14 cellular contexts compared by ENCODE assay signal in the genomic region with DNA sequence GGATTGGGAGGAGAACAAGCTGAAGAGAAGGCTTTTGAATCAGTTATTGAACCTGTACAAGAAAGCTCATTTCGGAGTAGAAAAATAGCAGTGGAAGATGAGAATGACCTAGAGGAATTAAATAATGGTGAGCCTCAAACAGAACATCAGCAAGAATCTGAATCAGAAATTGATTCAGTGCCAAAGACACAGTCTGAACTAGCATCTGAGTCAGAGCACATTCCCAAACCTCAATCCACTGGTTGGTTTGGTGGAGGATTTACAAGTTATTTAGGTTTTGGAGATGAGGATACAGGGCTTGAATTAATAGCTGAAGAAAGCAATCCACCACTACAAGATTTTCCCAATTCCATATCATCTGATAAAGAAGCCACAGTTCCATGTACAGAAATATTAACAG. TPM values are rescaled to one million over a fixed set of nuclear protein-coding genes. Genes with fewer than 3 reads are reported as not detected.
DNase-seq lines count a peak whose midpoint lies in the region; ATAC-seq and TF ChIP-seq lines count a peak whose summit lies in the region.
"Had no signal": no experiment of that assay in that cellular context is flagged by ENCODE, and none has a peak within 500 bp of the region (broad histone marks: within the 10 kb centered on the region; RNA-seq: fewer than 3 reads in every experiment).

No MANE protein-coding gene starts in this region.

- H3K9ac ChIP-seq in Karpas-422 (ENCODE audit: low read length): no peak overlapping the region
- H3K9ac ChIP-seq: KMS-11 had no signal

- CTCF ChIA-PET in BJ (lab: Yijun Ruan, JAX): interaction anchor here (1.0 kb wide), 1 partner anchor 15 kb away, joined by 4 read pairs; no protein-coding TSS in a partner anchor

- TF ChIP-seq CTCF in BJ (IDR thresholded peaks at IDR 0.05; ENCODE audit: insufficient read depth, low read depth, low read length) (no peak), choroid plexus epithelial cell (conservative IDR thresholded peaks at IDR 0.05; ENCODE audit: low read depth, low read length) (no peak)

- no peaks in the 10 kb centered on the region for H3K79me2 ChIP-seq in Karpas-422 (ENCODE audit: low read length)

- no peaks in the 10 kb centered on the region for H3K4me1 ChIP-seq in Karpas-422 (ENCODE audit: low read length)
- H3K4me1 ChIP-seq: left lung had no signal

- H3K4me3 ChIP-seq in BJ (ENCODE audit: low read depth, low read length) (no peak overlapping the region), Karpas-422 (ENCODE audit: low read length) (no peak overlapping the region), choroid plexus epithelial cell (ENCODE audit: low read depth, low read length) (no peak overlapping the region)
- H3K4me3 ChIP-seq: left lung had no signal

- H3K36me3 ChIP-seq in BJ (ENCODE audit: control insufficient read depth, insufficient read depth, low read length) (no peaks in the 10 kb centered on the region), Karpas-422 (ENCODE audit: insufficient read depth, low read length) (no peaks in the 10 kb centered on the region)
- H3K36me3 ChIP-seq: left lung had no signal

- H3K9me3 ChIP-seq in Karpas-422 (ENCODE audit: low read length): no peaks in the 10 kb centered on the region
- H3K9me3 ChIP-seq: left lung had no signal

- peak overlapping the region; percentile 5; the same call in 1 of the 2 replicates for H2AFZ ChIP-seq in Karpas-422 (ENCODE audit: low read length)

- no peak for ATAC-seq in HG03196 (IDR thresholded peaks at IDR 0.05; ENCODE audit: unreplicated experiment)
- ATAC-seq in HG03139 (IDR thresholded peaks at IDR 0.05; ENCODE audit: unreplicated experiment): no peak
- ATAC-seq: left lung, natural killer cell had no signal

- POLR2A ChIA-PET in BJ (lab: Charles Lee): interaction anchor here (0.6 kb wide), 1 partner anchor 21 kb away, joined by 3 read pairs; no protein-coding TSS in a partner anchor

- no peaks in the 10 kb centered on the region for H3K27me3 ChIP-seq in BJ (ENCODE audit: control insufficient read depth, insufficient read depth, low read length)
- H3K27me3 ChIP-seq in Karpas-422 (ENCODE audit: low read length): no peaks in the 10 kb centered on the region
- H3K27me3 ChIP-seq: left lung had no signal

- no peaks in the 10 kb centered on the region for H3K9me2 ChIP-seq in Karpas-422 (replicated peaks; ENCODE audit: insufficient read depth, low read length)

- no peak overlapping the region for H3K27ac ChIP-seq in Karpas-422 (ENCODE audit: low read length)
- H3K27ac ChIP-seq: KMS-11, left lung, VCaP had no signal

- DNase-seq in BJ (ENCODE audit: low read depth) (peak; percentile 45), Karpas-422 (no peak), choroid plexus epithelial cell (ENCODE audit: low read depth) (peak; percentile 90), kidney tubule cell (ENCODE audit: low spot score) (peak; percentile 72), NCI-H1048 (lab: John Stamatoyannopoulos, UW) (no peak), NCI-H748 treated with DMSO at 0.1 percent for 48 hours (lab: John Stamatoyannopoulos, UW) (no peak)
- DNase-seq: CD4-positive, CD25-positive, alpha-beta regulatory T cell; left lung; natural killer cell; NCI-H187 treated with DMSO at 0.1 percent for 48 hours had no signal

- H4K20me1 ChIP-seq in Karpas-422 (ENCODE audit: insufficient read depth, low read depth, low read length): no peaks in the 10 kb centered on the region

- H3K4me2 ChIP-seq in Karpas-422 (ENCODE audit: low read depth, low read length, poor library complexity, severe bottlenecking): no peak overlapping the region
- H3K4me2 ChIP-seq: KMS-11 had no signal

RNA-seq across cellular contexts. Expression of a gene that starts 13.5 kb away (rescaled TPM):
- polyA plus RNA-seq in BJ (2011; rRNA removed): 11.4 and 15.8 TPM in 2 replicates
- polyA minus RNA-seq in BJ (2011; rRNA and poly(A)+ RNA removed): 6.3 and 7.7 TPM in 2 replicates
- total RNA-seq in Karpas-422 (2014; rRNA removed; shearing (Covaris generic); ENCODE audit: low replicate concordance): 36.2 and 65.7 TPM in 2 replicates

Comparison
In these comparisons a context has a peak if more than half of its experiments do, and no peak if none do; other contexts are left out.
1. DNase-seq: peak in BJ (single experiment), choroid plexus epithelial cell (single experiment) and kidney tubule cell (single experiment); none in Karpas-422 (single experiment), NCI-H1048 (single experiment) and NCI-H748 treated with DMSO at 0.1 percent for 48 hours (single experiment).